Comparison of ENCODE assay signal across 25 cellular contexts in the genomic region with DNA sequence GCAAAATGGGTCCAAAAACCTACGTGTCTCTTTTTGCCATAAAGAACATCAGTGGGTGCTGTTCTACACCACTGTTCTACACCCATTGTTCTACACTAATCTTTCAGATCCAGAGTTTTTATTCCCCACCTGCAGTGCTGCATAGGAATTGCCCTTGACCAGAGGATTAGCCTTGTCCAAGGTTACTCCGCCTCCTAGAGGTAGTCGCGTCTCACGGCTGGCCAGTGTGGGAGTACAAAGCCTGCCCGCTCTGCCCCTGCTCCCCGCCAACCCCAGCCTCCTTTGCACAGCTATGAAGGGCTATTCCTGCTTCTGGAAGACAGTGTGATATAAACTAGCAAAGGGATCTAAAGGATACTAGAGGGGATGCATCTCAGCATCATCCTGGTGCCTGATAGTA.
DNase-seq lines count a peak whose midpoint lies in the region; FAIRE-seq and TF ChIP-seq lines count a peak whose summit lies in the region.
"Had no signal": no experiment of that assay in that cellular context is flagged by ENCODE, and none has a peak within 500 bp of the region (broad histone marks: within the 10 kb centered on the region; RNA-seq: fewer than 3 reads in every experiment).

No MANE protein-coding gene starts in this region.

- FAIRE-seq in urothelium cell line (lab: Jason Lieb, UNC) = peak; percentile 71
- FAIRE-seq: GM12892, GM19239 had no signal

- DNase-seq in NCI-H82 (lab: John Stamatoyannopoulos, UW) (peak; percentile 51), NCI-H82 treated with DMSO at 0.1 percent for 48 hours (lab: John Stamatoyannopoulos, UW; ENCODE audit: unreplicated experiment) (no peak), epithelial cell of proximal tubule (ENCODE audit: low read depth) (no peak), urothelium cell line (ENCODE audit: low spot score) (no peak), DMS53 treated with DMSO at 0.1 percent for 48 hours (lab: John Stamatoyannopoulos, UW; ENCODE audit: unreplicated experiment) (no peak), SW 1271 (lab: John Stamatoyannopoulos, UW) (no peak)
- DNase-seq in stimulated activated naive CD4-positive, alpha-beta T cell treated with Interleukin-2 at 50 U/mL for 16 hours (lab: John Stamatoyannopoulos, UW) = no peak
- DNase-seq: CD8-positive, alpha-beta T cell; DMS 273 treated with DMSO at 0.1 percent for 48 hours; DND-41; IMR-90; KG1; MG63; NCI-H2029; NCI-H446; NCI-H524 treated with DMSO at 0.1 percent for 48 hours; NCI-H774; Right ventricle myocardium superior; RPMI8226 had no signal

- no peak overlapping the region for H3K4me3 Mint-ChIP-seq in nephron
- H3K4me3 Mint-ChIP-seq: B cell; CD8-positive, alpha-beta T cell had no signal

- no peaks in the 10 kb centered on the region for H3K9me3 Mint-ChIP-seq in nephron
- H3K9me3 Mint-ChIP-seq: CD8-positive, alpha-beta T cell had no signal

- H3K4me1 Mint-ChIP-seq in nephron = peaks cover 46% of the 10 kb centered on the region
- H3K4me1 Mint-ChIP-seq: B cell had no signal

- no peak overlapping the region for H3K4me3 ChIP-seq in epithelial cell of proximal tubule (ENCODE audit: low read depth, low read length)
- H3K4me3 ChIP-seq: HAP-1, MG63, SJSA1 had no signal

- H3K27me3 Mint-ChIP-seq in nephron (ENCODE audit: low read depth) = peaks cover 4% of the 10 kb centered on the region

- H3K36me3 Mint-ChIP-seq in nephron (ENCODE audit: low read depth) = no peaks in the 10 kb centered on the region
- H3K36me3 Mint-ChIP-seq: CD8-positive, alpha-beta T cell had no signal

- TF ChIP-seq CTCF in epithelial cell of proximal tubule (conservative IDR thresholded peaks at IDR 0.05; ENCODE audit: low read depth, low read length) (peak; percentile 14), nephron (IDR thresholded peaks at IDR 0.05; ENCODE audit: unreplicated experiment in 3 of 3) (no peak)

- H3K27ac Mint-ChIP-seq in nephron = peak overlapping the region in 2 of 3 experiments; percentile 10 to 53
- H3K27ac Mint-ChIP-seq: B cell; CD8-positive, alpha-beta T cell had no signal
